Comparison of ENCODE assay signal across 8 cellular contexts in genomic region chr19:35029737-35030256, GRCh38. TPM values are rescaled to one million over a fixed set of nuclear protein-coding genes. Genes with fewer than 3 reads are reported as not detected.
DNase-seq lines count a peak whose midpoint lies in the region; ATAC-seq and TF ChIP-seq lines count a peak whose summit lies in the region.

No MANE protein-coding gene starts in this region.

- H3K27me3 ChIP-seq in breast epithelium (no peaks in the 10 kb centered on the region), mucosa of stomach (ENCODE audit: control insufficient read depth, insufficient read depth, low read length) (peaks cover 21% of the 10 kb centered on the region), MM.1S (replicated peaks; ENCODE audit: insufficient read depth, low read length) (peaks cover 48% of the 10 kb centered on the region)

- POLR2A ChIA-PET in HEK293T (lab: Yijun Ruan, JAX), result no interaction called here

- H3K9me2 ChIP-seq in MM.1S (replicated peaks; ENCODE audit: insufficient read depth, low read length), result no peaks in the 10 kb centered on the region

- H3K27ac ChIP-seq in breast epithelium (peak overlapping the region in 1 of 2 donors; percentile 43), MM.1S (ENCODE audit: low read length) (no peak overlapping the region)

- DNase-seq in 8988T (peak; percentile 72), HEK293T (ENCODE audit: extremely low spot score) (peak; percentile 30), breast epithelium (ENCODE audit: low spot score in 2 of 2) (no peak), MM.1S (no peak), GM19238 (ENCODE audit: insufficient read length, low spot score) (no peak)

- no peaks in the 10 kb centered on the region for H3F3A ChIP-seq in MM.1S (ENCODE audit: insufficient read depth, low read length)

- TF ChIP-seq CTCF in breast epithelium (IDR thresholded peaks at IDR 0.05) (no peak), MM.1S (IDR thresholded peaks at IDR 0.05; ENCODE audit: low read length) (no peak)

- ATAC-seq in GM18498 (IDR thresholded peaks at IDR 0.05; ENCODE audit: unreplicated experiment) (no peak), HG03280 (IDR thresholded peaks at IDR 0.05; ENCODE audit: unreplicated experiment) (no peak)

- no peaks in the 10 kb centered on the region for H3K79me2 ChIP-seq in MM.1S (ENCODE audit: low read length)

- intact Hi-C loops in breast epithelium (cut with DNase I; ENCODE audit: low total_unique reads), result no loop called here

- CTCF ChIA-PET in HEK293T (lab: Yijun Ruan, JAX), result no interaction called here

- H3K9me3 ChIP-seq in breast epithelium (no peaks in the 10 kb centered on the region), mucosa of stomach (ENCODE audit: control insufficient read depth, low read length) (no peaks in the 10 kb centered on the region), MM.1S (replicated peaks; ENCODE audit: insufficient read depth, low read length) (no peaks in the 10 kb centered on the region)

- H2AFZ ChIP-seq in MM.1S (ENCODE audit: low read length), result no peak overlapping the region

- H3K9ac ChIP-seq in mucosa of stomach (ENCODE audit: low read length) (peak overlapping the region; percentile 39), MM.1S (ENCODE audit: low read length) (no peak overlapping the region)

- no peaks in the 10 kb centered on the region for H4K20me1 ChIP-seq in MM.1S (ENCODE audit: insufficient read depth, low read length)

- no peak overlapping the region for H3K4me2 ChIP-seq in MM.1S (ENCODE audit: low read depth, low read length)

- no peak for TF ChIP-seq POLR2A in breast epithelium (IDR thresholded peaks at IDR 0.05)

- H3K36me3 ChIP-seq in breast epithelium (peaks cover 5% of the 10 kb centered on the region), mucosa of stomach (ENCODE audit: control insufficient read depth, insufficient read depth, low read length) (no peaks in the 10 kb centered on the region), MM.1S (replicated peaks; ENCODE audit: insufficient read depth, low read length) (no peaks in the 10 kb centered on the region)

- peak overlapping the region; percentile 59 to 87 (median 61) for H3K4me3 ChIP-seq in breast epithelium
- H3K4me3 ChIP-seq in mucosa of stomach (ENCODE audit: low read length), result no peak overlapping the region
- no peak overlapping the region for H3K4me3 ChIP-seq in MM.1S (ENCODE audit: low read length)

- H3K4me1 ChIP-seq in breast epithelium (peaks cover 0 to 4% of the 10 kb centered on the region in 2 donors), mucosa of stomach (ENCODE audit: control insufficient read depth, insufficient read depth, low read length) (peaks cover 6% of the 10 kb centered on the region), MM.1S (ENCODE audit: low read length) (no peaks in the 10 kb centered on the region)

TF ChIP-seq in HEK293T, 16 proteins besides CTCF, POLR2A, EP300 and RAD21:
- TF ChIP-seq LEF1 (IDR thresholded peaks at IDR 0.05; ENCODE audit: borderline replicate concordance) (no peak), L3MBTL2 (conservative IDR thresholded peaks at IDR 0.05) (no peak), ARNT (IDR thresholded peaks at IDR 0.05) (no peak), SP1 (IDR thresholded peaks at IDR 0.05) (no peak), ZNF384 (IDR thresholded peaks at IDR 0.05) (no peak), HDGF (IDR thresholded peaks at IDR 0.05; ENCODE audit: borderline replicate concordance) (no peak), FOXK2 (IDR thresholded peaks at IDR 0.05) (no peak), FOXA1 (IDR thresholded peaks at IDR 0.05) (no peak), NFRKB (IDR thresholded peaks at IDR 0.05) (no peak), PKNOX1 (IDR thresholded peaks at IDR 0.05) (no peak), BHLHE40 (IDR thresholded peaks at IDR 0.05; ENCODE audit: borderline replicate concordance) (no peak), SUZ12 (IDR thresholded peaks at IDR 0.05) (no peak)

RNA-seq across cellular contexts. Expression of gene SCN1B, which starts 0.5 kb away (rescaled TPM):
- total RNA-seq in breast epithelium, result 10 to 100 TPM in 1 of 3 donors, 1 to 10 TPM in 2; 5.1 to 14.6 (median 8.5) TPM

RNA-seq across cellular contexts. Expression of gene HPN, which starts 11.7 kb away (rescaled TPM):
- 10 to 100 TPM in 1 of 3 donors, 1 to 10 TPM in 2; 1.8 to 18.0 (median 8.5) TPM for total RNA-seq in breast epithelium

RNA-seq across cellular contexts. Expression of gene GRAMD1A, which starts 29.7 kb away (rescaled TPM):
- 10 to 100 TPM; 30.6 to 56.0 (median 38.6) TPM for total RNA-seq in breast epithelium

Comparison
In these comparisons a context has a peak if more than half of its experiments do, and no peak if none do; other contexts are left out.
1. DNase-seq: peak in 8988T (single experiment) and HEK293T (single experiment); none in breast epithelium (0 of 2), MM.1S (single experiment) and GM19238 (single experiment).
2. H3K4me3 ChIP-seq: peak in breast epithelium (3 of 3); none in mucosa of stomach (single experiment) and MM.1S (single experiment).